ENCODE assay signal across 8 cellular contexts in the genomic region with DNA sequence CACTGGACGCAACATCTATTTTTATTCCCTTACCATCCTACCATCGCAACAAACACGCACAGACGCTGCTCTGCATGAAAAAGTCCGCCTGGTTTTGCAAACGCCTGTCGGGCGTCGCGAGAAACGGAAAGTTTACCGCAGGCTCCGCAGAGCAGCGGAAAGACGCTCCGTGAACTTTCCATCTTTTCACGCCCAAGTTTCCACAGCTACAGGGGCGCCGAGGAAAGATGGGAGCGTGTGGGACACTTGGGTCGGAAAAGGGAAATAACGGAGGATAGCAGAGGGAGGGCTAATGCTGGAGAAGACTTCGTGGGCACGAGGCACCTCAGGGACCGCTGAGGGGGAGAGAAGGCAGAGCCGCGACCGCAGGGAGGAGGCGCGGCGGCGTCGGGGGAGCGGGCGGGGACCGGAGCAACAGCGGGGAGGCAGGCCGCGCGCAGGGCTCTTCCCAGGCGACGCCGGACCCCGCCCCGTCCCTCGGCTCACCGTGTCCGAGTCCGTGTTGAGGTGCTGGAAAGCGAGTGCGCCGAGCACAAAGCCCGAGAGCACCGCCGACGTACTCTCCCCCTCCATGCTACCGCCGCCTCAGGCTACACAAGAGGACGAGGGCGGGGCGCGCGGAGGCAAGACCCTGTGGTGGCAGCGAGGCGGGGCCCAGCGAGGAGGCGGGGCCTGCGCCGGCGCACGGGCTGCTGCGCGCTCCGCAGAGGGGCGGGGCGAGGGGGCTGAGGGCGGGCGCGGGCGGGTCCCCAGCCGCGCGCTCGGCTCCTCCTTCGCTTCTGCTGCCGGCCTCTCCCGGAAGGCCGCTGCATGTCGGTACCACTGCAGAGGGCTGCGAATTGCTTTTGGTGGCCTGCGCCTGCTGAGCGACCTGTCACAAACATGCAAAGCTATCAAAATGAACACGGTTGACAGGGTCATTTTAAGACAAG.
DNase-seq lines count a peak whose midpoint lies in the region; ATAC-seq and TF ChIP-seq lines count a peak whose summit lies in the region.

A gene (minus strand): TSS at position 601 of the 932 bp plus-strand sequence. CDS start 28 bp downstream, at position 573.

- TF ChIP-seq CTCF in AG09309 (IDR thresholded peaks at IDR 0.05; ENCODE audit: control insufficient read depth, insufficient read depth, low read depth, low read length, missing control alignments): no peak

- peak; percentile 54 for DNase-seq in AG09309 (ENCODE audit: low read depth)
- DNase-seq in NCI-H345 (lab: John Stamatoyannopoulos, UW): peak; percentile 89
- DNase-seq in activated CD4-positive, CD25-positive, alpha-beta regulatory T cell (lab: John Stamatoyannopoulos, UW): peak; percentile 78 to 96 (median 93)
- peak; percentile 89 to 90 for DNase-seq in central memory CD8-positive, alpha-beta T cell (ENCODE audit: low spot score in 2 of 2)
- peak; percentile 99 for DNase-seq in islet precursor cell
- DNase-seq in stimulated activated CD4-positive, alpha-beta T cell treated with anti-CD3 and anti-CD28 coated beads, Interleukin-12 subunit alpha, Interleukin-12 subunit beta, amount 100 ng/mL, for 4 hours: peak; percentile 95

- no peaks in the 10 kb centered on the region for H3K9me3 Mint-ChIP-seq in central memory CD8-positive, alpha-beta T cell

- ATAC-seq in GM19025 (IDR thresholded peaks at IDR 0.05; ENCODE audit: low read depth, unreplicated experiment) (peak; percentile 96), HG03280 (IDR thresholded peaks at IDR 0.05; ENCODE audit: unreplicated experiment) (peak; percentile 97)
- ATAC-seq in central memory CD8-positive, alpha-beta T cell (replicated peaks; ENCODE audit: extremely low read depth, poor library complexity, severe bottlenecking): peak; percentile 91

- peak within 1 kb of the TSS; percentile 99 for H3K4me3 Mint-ChIP-seq in central memory CD8-positive, alpha-beta T cell

- peak within 1 kb of the TSS; percentile 60 for H3K4me3 ChIP-seq in AG09309 (ENCODE audit: control insufficient read depth, low read depth, low read length)

- peak within 1 kb of the TSS; percentile 94 for H3K27ac Mint-ChIP-seq in central memory CD8-positive, alpha-beta T cell (ENCODE audit: low read depth)

- peaks cover 20% of the 10 kb centered on the region for H3K4me1 Mint-ChIP-seq in central memory CD8-positive, alpha-beta T cell

- H3K27me3 Mint-ChIP-seq in central memory CD8-positive, alpha-beta T cell: no peaks in the 10 kb centered on the region

- peaks cover 4% of the 10 kb centered on the region for H3K36me3 Mint-ChIP-seq in central memory CD8-positive, alpha-beta T cell (ENCODE audit: insufficient read depth)

Comparison
In these comparisons a context has a peak if more than half of its experiments do, and no peak if none do; other contexts are left out.
1. Peak in every context shown above with its lines: DNase-seq, ATAC-seq and H3K4me3 ChIP-seq.